ENCODE assay signal across 8 cellular contexts in the genomic region with DNA sequence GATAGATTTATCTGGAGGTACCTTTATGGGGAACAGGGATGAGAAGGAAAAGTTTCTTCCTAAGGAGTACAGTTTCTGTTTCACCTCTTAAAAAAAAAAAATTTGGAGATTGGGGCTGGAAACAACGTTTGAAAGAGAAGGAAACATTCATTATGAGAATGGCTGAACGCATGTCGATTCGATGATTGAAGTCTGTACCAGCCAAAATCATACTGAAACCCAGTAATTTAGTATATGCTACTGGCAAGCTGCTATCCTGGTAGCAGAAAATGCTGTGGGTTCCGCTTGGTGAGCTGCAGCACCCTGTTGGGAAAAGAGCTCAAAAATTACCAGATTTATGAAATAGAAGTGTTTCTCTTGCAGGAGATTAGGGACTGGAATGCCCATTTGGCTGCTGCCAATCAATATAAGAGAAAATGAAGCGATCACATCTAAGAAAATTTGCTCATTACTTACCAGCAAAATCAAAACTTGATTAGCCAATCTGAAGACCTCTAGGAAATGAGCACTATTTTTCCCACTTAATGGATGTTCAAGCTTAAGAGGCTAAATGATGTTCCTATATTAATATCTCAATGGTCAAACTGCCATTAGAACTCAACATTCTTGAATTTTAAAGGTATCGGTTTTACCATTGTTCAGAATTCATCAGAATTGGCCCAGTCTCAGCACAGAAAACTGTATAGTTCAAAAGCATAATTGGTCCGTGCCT. TPM values are rescaled to one million over a fixed set of nuclear protein-coding genes. Genes with fewer than 3 reads are reported as not detected.
DNase-seq lines count a peak whose midpoint lies in the region; ATAC-seq, FAIRE-seq and TF ChIP-seq lines count a peak whose summit lies in the region.

No MANE protein-coding gene starts in this region.

- under 1% methylated on average over 8 of the region's 8 CpGs for WGBS in K562 (ENCODE audit: insufficient coverage, low coverage, missing lambda C conversion rate)
- WGBS in mesodermal cell (ENCODE audit: insufficient coverage in 2 of 2), 2 experiments: 15 to 26% methylated on average over 7 of the region's 8 CpGs
- WGBS in aorta, 2 donors: 4% methylated on average over 8 of the region's 8 CpGs

- ATAC-seq in CD8-positive, alpha-beta T cell: no peak
- ATAC-seq in K562 (no peak), aorta (ENCODE audit: low FRiP score) (no peak)

- H4K20me1 ChIP-seq in K562 (replicated peaks; ENCODE audit: control insufficient read depth, insufficient read depth, low read length): peaks cover 10% of the 10 kb centered on the region

- FAIRE-seq in K562 (lab: Jason Lieb, UNC): peak; percentile 6

- peak overlapping the region; percentile 82 for H3K4me3 ChIP-seq in CD8-positive, alpha-beta T cell (ENCODE audit: low read depth, low read length)
- H3K4me3 ChIP-seq in Jurkat, Clone E6-1 (ENCODE audit: low read length): peak overlapping the region; percentile 80
- H3K4me3 ChIP-seq in K562 (peak overlapping the region; percentile 81), mesodermal cell (ENCODE audit: extremely low read depth, insufficient read depth, low read length, poor library complexity, severe bottlenecking) (peak overlapping the region; percentile 97), aorta (ENCODE audit: low read length in 2 of 2) (peak overlapping the region; percentile 30 to 63)

- CTCF ChIA-PET in CD8-positive, alpha-beta T cell (lab: Charles Lee): interaction anchor here (1.1 to 1.5 kb wide), 3 partner anchors 18 to 50 kb away, joined by 3 to 8 read pairs (median 4); no protein-coding TSS in a partner anchor
- CTCF ChIA-PET in K562 (lab: Yijun Ruan, JAX; ENCODE audit: low intra/inter-chr PET ratio): no interaction called here

- peak overlapping the region; percentile 74 for H3K27ac Mint-ChIP-seq in CD8-positive, alpha-beta T cell

- no peaks in the 10 kb centered on the region for H3K36me3 ChIP-seq in CD8-positive, alpha-beta T cell (ENCODE audit: insufficient read depth, low read length)
- H3K36me3 ChIP-seq in K562 (ENCODE audit: control insufficient read depth, insufficient read depth, low read length): peaks cover 2% of the 10 kb centered on the region; the same call in 2 of the 3 replicates
- H3K36me3 ChIP-seq in mesodermal cell (ENCODE audit: control insufficient read depth, insufficient read depth, low read length): peaks cover 25% of the 10 kb centered on the region
- no peaks in the 10 kb centered on the region for H3K36me3 ChIP-seq in aorta (ENCODE audit: control insufficient read depth in 1 of 2, insufficient read depth in 2 of 2, low read length in 1 of 2)

- H3K4me3 Mint-ChIP-seq in CD8-positive, alpha-beta T cell: peak overlapping the region; percentile 87

- POLR2A ChIA-PET in CD8-positive, alpha-beta T cell (lab: Charles Lee): interaction anchor here (0.9 kb wide), 1 partner anchor 580 kb away, joined by 4 read pairs; no protein-coding TSS in a partner anchor
- POLR2A ChIA-PET in K562 (lab: Yijun Ruan, JAX): interaction anchor here (0.6 to 1.5 kb wide), 5 partner anchors 12 to 513 kb away, joined by 3 to 23 read pairs (median 3); a partner anchor contains a TSS

- no peaks in the 10 kb centered on the region for H3K27me3 Mint-ChIP-seq in CD8-positive, alpha-beta T cell (ENCODE audit: low read depth)

- H3K27ac ChIP-seq in CD8-positive, alpha-beta T cell (ENCODE audit: low read depth, low read length): peak overlapping the region; percentile 26
- H3K27ac ChIP-seq in K562 (ENCODE audit: extremely low read depth, low read depth, low read length): peak overlapping the region; percentile 97
- peak overlapping the region; percentile 100 for H3K27ac ChIP-seq in mesodermal cell (ENCODE audit: low read depth, low read length, severe bottlenecking)
- H3K27ac ChIP-seq in aorta (ENCODE audit: low read depth in 1 of 2, low read length in 2 of 2): peak overlapping the region; percentile 87 to 88

- H3K36me3 Mint-ChIP-seq in CD8-positive, alpha-beta T cell: peaks cover 6% of the 10 kb centered on the region

- peaks cover 46% of the 10 kb centered on the region for H3K4me1 Mint-ChIP-seq in CD8-positive, alpha-beta T cell (ENCODE audit: low read depth)

- no peak for DNase-seq in CD8-positive, alpha-beta T cell
- DNase-seq in GM20000 (ENCODE audit: low spot score) (peak; percentile 64), K562 (ENCODE audit: extremely low read depth in 1 of 4, low spot score in 3 of 4) (no peak), aorta (no peak), NCI-H226 (no peak)
- DNase-seq in Jurkat, Clone E6-1 (ENCODE audit: low read depth, low spot score): no peak
- no peak for DNase-seq in activated effector memory CD4-positive, alpha-beta T cell treated with Interleukin-2 at 50 U/mL for 16 hours

- BruUV-seq in K562 (replicated peaks; lab: Mats Ljungman, UMichigan): TSS peak; percentile 78

- no peak for TF ChIP-seq POLR2A in K562 (conservative IDR thresholded peaks at IDR 0.05)

- H3K9ac ChIP-seq in K562 (ENCODE audit: insufficient read depth in 1 of 2, low read depth in 2 of 2, low read length in 2 of 2): peak overlapping the region; percentile 95 to 96

- H3K79me2 ChIP-seq in K562 (ENCODE audit: control insufficient read depth, insufficient read depth, low read length): peaks cover 61% of the 10 kb centered on the region

- H3K4me2 ChIP-seq in K562 (ENCODE audit: insufficient read depth, low read length): peak overlapping the region; percentile 95

- H3K4me1 ChIP-seq in CD8-positive, alpha-beta T cell (ENCODE audit: insufficient read depth, low read length): peaks cover 19% of the 10 kb centered on the region
- peaks cover 10 to 43% of the 10 kb centered on the region in 2 experiments for H3K4me1 ChIP-seq in K562 (replicated peaks in 1 of 2; ENCODE audit: control insufficient read depth in 2 of 2, insufficient read depth in 2 of 2, low read length in 2 of 2)
- H3K4me1 ChIP-seq in mesodermal cell (ENCODE audit: control insufficient read depth, insufficient read depth, low read length, poor library complexity, severe bottlenecking): peaks cover 35% of the 10 kb centered on the region
- H3K4me1 ChIP-seq in aorta (ENCODE audit: control insufficient read depth in 1 of 2, insufficient read depth in 2 of 2, low read length in 2 of 2): peaks cover 0 to 5% of the 10 kb centered on the region in 2 donors

- H3K9me1 ChIP-seq in K562 (ENCODE audit: control insufficient read depth, insufficient read depth, low read length): no peaks in the 10 kb centered on the region

- H3K9me3 Mint-ChIP-seq in CD8-positive, alpha-beta T cell: no peaks in the 10 kb centered on the region

- peak overlapping the region; percentile 82 for H2AFZ ChIP-seq in K562 (ENCODE audit: low read depth, low read length)

- no peak for TF ChIP-seq CTCF in CD8-positive, alpha-beta T cell (IDR thresholded peaks at IDR 0.05)
- TF ChIP-seq CTCF in GM20000 (IDR thresholded peaks at IDR 0.05; ENCODE audit: extremely low read depth, missing control alignments): no peak
- no peak for TF ChIP-seq CTCF in K562 (IDR thresholded peaks at IDR 0.05 in 2 of 3, conservative IDR thresholded peaks at IDR 0.05 in 1 of 3; ENCODE audit: insufficient read depth in 2 of 3, low read depth in 1 of 3, low read length in 3 of 3)

- H3K9me3 ChIP-seq in CD8-positive, alpha-beta T cell (ENCODE audit: low read length): no peaks in the 10 kb centered on the region
- H3K9me3 ChIP-seq in K562 (replicated peaks; ENCODE audit: control insufficient read depth, insufficient read depth, low read depth, low read length): no peaks in the 10 kb centered on the region
- H3K9me3 ChIP-seq in mesodermal cell (ENCODE audit: control insufficient read depth, low read length): no peaks in the 10 kb centered on the region
- no peaks in the 10 kb centered on the region for H3K9me3 ChIP-seq in aorta (ENCODE audit: control insufficient read depth, low read length)

- no peak for TF ChIP-seq RAD21 in K562 (CRISPR knock-in tag; conservative IDR thresholded peaks at IDR 0.05 in 1 of 2, IDR thresholded peaks at IDR 0.05 in 1 of 2)

- in situ Hi-C loops in K562 (cut with MboI): no loop called here

- no peak for TF ChIP-seq EP300 in K562 (IDR thresholded peaks at IDR 0.05; ENCODE audit: low read length)

- no peaks in the 10 kb centered on the region for H3K27me3 ChIP-seq in CD8-positive, alpha-beta T cell (ENCODE audit: insufficient read depth, low read length)
- H3K27me3 ChIP-seq in K562 (ENCODE audit: control insufficient read depth in 2 of 2, insufficient read depth in 2 of 2, low read length in 2 of 2) (no peaks in the 10 kb centered on the region), aorta (ENCODE audit: control insufficient read depth in 1 of 2, insufficient read depth in 2 of 2, low read length in 1 of 2) (no peaks in the 10 kb centered on the region)

- intact Hi-C loops in CD8-positive, alpha-beta T cell (cut with DNase I, micrococcal nuclease): loop anchor here (1.0 to 10.0 kb wide), 18 partner anchors 9 to 1927 kb away; a partner anchor contains a TSS
- intact Hi-C loops in K562 (cut with micrococcal nuclease) (loop anchor here (2.0 to 10.0 kb wide), 3 partner anchors 14 to 584 kb away; no protein-coding TSS in a partner anchor), aorta (cut with DNase I) (loop anchor here in 1 of 2 donors (2.0 kb wide), 1 partner anchor 22 kb away; no protein-coding TSS in a partner anchor)

TF ChIP-seq in K562, 482 proteins besides CTCF, POLR2A, EP300 and RAD21 (continues in another document):
- TF ChIP-seq NBN (IDR thresholded peaks at IDR 0.05; ENCODE audit: low read depth): 0 out of 2 replicates have a peak, but pooled peaks have one; percentile 9

RNA-seq across cellular contexts. Expression of a gene that starts 1.1 kb away (rescaled TPM):
- 10 to 100 TPM; 34.2 to 34.5 TPM for total RNA-seq in CD8-positive, alpha-beta T cell
- 84.3 TPM for polyA plus RNA-seq in Jurkat, Clone E6-1 (2012; ENCODE audit: insufficient read depth, insufficient read length)
- total RNA-seq in K562 (2011; cell fraction: chromatin; rRNA removed; ENCODE audit: low replicate concordance): 67.4 and 220 TPM in 2 replicates
- total RNA-seq in K562 (2011; cell fraction: nucleolus; rRNA removed): 103 and 140 TPM in 2 replicates
- 195 and 215 TPM in 2 replicates for total RNA-seq in K562 (2011; cell fraction: nucleoplasm; rRNA removed)
- total RNA-seq in K562 (2014; rRNA removed): 173 and 176 TPM in 2 replicates
- 172 and 199 TPM in 2 replicates for total RNA-seq in K562 (2014; rRNA removed; fragmentation: Illumina TruSeq; extraction: Trizol)
- total RNA-seq in K562 (2015; rRNA removed; fragmentation: Illumina TruSeq; extraction: Trizol): 175 and 190 TPM in 2 replicates
- 155 and 160 TPM in 2 replicates for total RNA-seq in K562 (2021)
- 135 and 194 TPM in 2 replicates for polyA plus RNA-seq in K562 (2011; rRNA removed)
- 28.8 and 90.8 TPM in 2 replicates for polyA plus RNA-seq in K562 (2011; cell fraction: cytosol; rRNA removed)
- 26.1 and 44.3 TPM in 2 replicates for polyA plus RNA-seq in K562 (2011; cell fraction: nucleus; rRNA removed)
- 135 and 173 TPM in 2 replicates for polyA plus RNA-seq in K562 (2012)
- 144 and 149 TPM in 2 replicates for polyA plus RNA-seq in K562 (2014; fragmentation: Illumina TruSeq; extraction: Trizol)
- 10 to 100 TPM; 40.2 to 61.9 TPM for polyA plus RNA-seq in K562 (2014; fragmentation: Nextera tagmentation; extraction: Ambion mirVana)
- 133 and 150 TPM in 2 replicates for polyA plus RNA-seq in K562 (2014; rRNA removed)
- polyA minus RNA-seq in K562 (2011; rRNA and poly(A)+ RNA removed): 277 and 287 TPM in 2 replicates
- polyA minus RNA-seq in K562 (2011; cell fraction: cytosol; rRNA and poly(A)+ RNA removed): 83.6 and 105 TPM in 2 replicates
- polyA minus RNA-seq in K562 (2011; cell fraction: nucleus; rRNA and poly(A)+ RNA removed): 35.9 and 78.5 TPM in 2 replicates
- polyA plus RNA-seq in mesodermal cell (2013, experiment 1 of 2): 2,053 TPM
- polyA plus RNA-seq in mesodermal cell (2013, experiment 2 of 2): 2,142 TPM
- total RNA-seq in aorta: 1,000 to 10,000 TPM in 1 of 2 donors, 100 to 1,000 TPM in 1; 870 to 1,426 TPM
- 100 to 1,000 TPM; 678 to 697 TPM for polyA plus RNA-seq in aorta

Comparison
In these comparisons a context has a peak if more than half of its experiments do, and no peak if none do; other contexts are left out.
1. H3K27ac ChIP-seq: peak in every context shown above with its lines; median percentile 100 in mesodermal cell; 97 in K562; 88 in aorta; 26 in CD8-positive, alpha-beta T cell.
2. H3K4me3 ChIP-seq: peak in every context shown above with its lines; median percentile 97 in mesodermal cell; 82 in CD8-positive, alpha-beta T cell; 81 in K562; 80 in Jurkat, Clone E6-1; 46 in aorta.